1 cellular context compared by ENCODE assay signal in the genomic region with DNA sequence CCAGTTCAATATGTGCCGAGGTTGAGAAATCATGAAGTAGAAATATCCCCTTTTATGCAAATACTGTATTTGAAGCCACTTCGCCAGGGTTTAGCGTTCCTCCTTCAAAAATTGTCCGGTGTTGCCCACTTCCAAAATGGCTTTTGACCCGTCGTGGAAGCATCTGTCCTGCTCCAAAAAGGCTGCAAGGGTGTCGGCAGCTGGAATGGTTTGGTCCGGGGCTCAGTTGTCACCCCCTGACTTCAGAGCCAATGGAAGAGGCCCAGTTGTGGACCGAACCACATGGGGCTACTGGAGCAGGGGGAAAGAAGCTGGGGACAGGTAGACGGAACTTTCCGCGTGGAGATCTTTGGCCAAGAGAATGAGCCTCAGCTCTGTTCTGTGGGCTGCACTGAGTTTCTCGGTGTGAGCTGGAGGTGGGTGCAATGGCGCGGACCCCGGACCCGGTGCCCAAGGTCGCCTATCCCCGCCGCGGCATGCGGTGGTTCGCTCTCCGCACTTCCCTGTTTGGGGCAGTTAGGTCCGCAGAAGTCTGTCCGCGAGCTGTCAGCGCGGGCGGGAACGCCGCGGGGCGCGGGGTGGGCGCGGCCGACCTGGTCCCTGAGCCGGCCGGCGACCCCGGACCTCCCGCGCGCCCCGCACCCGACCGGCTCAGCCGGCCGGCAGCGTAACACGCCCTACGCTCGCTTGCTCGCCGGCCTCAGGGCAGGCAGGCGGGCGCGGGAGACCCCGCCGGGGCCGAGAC.
TF ChIP-seq lines count a peak whose summit lies in the region.

A gene (plus strand): TSS at position 527 of the 745 bp plus-strand sequence. CDS start 259 bp downstream, outside the sequence.

TF ChIP-seq in K562, 482 proteins besides CTCF, POLR2A, EP300 and RAD21 (continued from another document and continues in another):
- TF ChIP-seq, protein P1, sequence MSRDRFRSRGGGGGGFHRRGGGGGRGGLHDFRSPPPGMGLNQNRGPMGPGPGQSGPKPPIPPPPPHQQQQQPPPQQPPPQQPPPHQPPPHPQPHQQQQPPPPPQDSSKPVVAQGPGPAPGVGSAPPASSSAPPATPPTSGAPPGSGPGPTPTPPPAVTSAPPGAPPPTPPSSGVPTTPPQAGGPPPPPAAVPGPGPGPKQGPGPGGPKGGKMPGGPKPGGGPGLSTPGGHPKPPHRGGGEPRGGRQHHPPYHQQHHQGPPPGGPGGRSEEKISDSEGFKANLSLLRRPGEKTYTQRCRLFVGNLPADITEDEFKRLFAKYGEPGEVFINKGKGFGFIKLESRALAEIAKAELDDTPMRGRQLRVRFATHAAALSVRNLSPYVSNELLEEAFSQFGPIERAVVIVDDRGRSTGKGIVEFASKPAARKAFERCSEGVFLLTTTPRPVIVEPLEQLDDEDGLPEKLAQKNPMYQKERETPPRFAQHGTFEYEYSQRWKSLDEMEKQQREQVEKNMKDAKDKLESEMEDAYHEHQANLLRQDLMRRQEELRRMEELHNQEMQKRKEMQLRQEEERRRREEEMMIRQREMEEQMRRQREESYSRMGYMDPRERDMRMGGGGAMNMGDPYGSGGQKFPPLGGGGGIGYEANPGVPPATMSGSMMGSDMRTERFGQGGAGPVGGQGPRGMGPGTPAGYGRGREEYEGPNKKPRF (IDR thresholded peaks at IDR 0.05; ENCODE audit: low read depth, low read length), result no peak
- peak; percentile 65 for TF ChIP-seq ARID1B (IDR thresholded peaks at IDR 0.05)
- TF ChIP-seq, protein P2, sequence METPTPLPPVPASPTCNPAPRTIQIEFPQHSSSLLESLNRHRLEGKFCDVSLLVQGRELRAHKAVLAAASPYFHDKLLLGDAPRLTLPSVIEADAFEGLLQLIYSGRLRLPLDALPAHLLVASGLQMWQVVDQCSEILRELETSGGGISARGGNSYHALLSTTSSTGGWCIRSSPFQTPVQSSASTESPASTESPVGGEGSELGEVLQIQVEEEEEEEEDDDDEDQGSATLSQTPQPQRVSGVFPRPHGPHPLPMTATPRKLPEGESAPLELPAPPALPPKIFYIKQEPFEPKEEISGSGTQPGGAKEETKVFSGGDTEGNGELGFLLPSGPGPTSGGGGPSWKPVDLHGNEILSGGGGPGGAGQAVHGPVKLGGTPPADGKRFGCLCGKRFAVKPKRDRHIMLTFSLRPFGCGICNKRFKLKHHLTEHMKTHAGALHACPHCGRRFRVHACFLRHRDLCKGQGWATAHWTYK (CRISPR knock-in tag; IDR thresholded peaks at IDR 0.05), result no peak
- no peak for TF ChIP-seq ETS2 (tag; IDR thresholded peaks at IDR 0.05; ENCODE audit: borderline replicate concordance, poor library complexity, severe bottlenecking)
- no peak for TF ChIP-seq POLR3A (IDR thresholded peaks at IDR 0.05; ENCODE audit: borderline replicate concordance, extremely low read depth, insufficient read depth, insufficient read length)
- no peak for TF ChIP-seq GTF2E2 (tag; IDR thresholded peaks at IDR 0.05)
- TF ChIP-seq FOXK1 (CRISPR knock-in tag; IDR thresholded peaks at IDR 0.05; ENCODE audit: borderline replicate concordance), result peak; percentile 84; the same call in 1 of the 2 replicates
- no peak for TF ChIP-seq RBM25 (IDR thresholded peaks at IDR 0.05; ENCODE audit: low read depth, low read length, severe bottlenecking)
- TF ChIP-seq DMBX1 (CRISPR knock-in tag; IDR thresholded peaks at IDR 0.05; ENCODE audit: borderline replicate concordance), result peak; percentile 78; the same call in 1 of the 2 replicates
- TF ChIP-seq, protein P3, sequence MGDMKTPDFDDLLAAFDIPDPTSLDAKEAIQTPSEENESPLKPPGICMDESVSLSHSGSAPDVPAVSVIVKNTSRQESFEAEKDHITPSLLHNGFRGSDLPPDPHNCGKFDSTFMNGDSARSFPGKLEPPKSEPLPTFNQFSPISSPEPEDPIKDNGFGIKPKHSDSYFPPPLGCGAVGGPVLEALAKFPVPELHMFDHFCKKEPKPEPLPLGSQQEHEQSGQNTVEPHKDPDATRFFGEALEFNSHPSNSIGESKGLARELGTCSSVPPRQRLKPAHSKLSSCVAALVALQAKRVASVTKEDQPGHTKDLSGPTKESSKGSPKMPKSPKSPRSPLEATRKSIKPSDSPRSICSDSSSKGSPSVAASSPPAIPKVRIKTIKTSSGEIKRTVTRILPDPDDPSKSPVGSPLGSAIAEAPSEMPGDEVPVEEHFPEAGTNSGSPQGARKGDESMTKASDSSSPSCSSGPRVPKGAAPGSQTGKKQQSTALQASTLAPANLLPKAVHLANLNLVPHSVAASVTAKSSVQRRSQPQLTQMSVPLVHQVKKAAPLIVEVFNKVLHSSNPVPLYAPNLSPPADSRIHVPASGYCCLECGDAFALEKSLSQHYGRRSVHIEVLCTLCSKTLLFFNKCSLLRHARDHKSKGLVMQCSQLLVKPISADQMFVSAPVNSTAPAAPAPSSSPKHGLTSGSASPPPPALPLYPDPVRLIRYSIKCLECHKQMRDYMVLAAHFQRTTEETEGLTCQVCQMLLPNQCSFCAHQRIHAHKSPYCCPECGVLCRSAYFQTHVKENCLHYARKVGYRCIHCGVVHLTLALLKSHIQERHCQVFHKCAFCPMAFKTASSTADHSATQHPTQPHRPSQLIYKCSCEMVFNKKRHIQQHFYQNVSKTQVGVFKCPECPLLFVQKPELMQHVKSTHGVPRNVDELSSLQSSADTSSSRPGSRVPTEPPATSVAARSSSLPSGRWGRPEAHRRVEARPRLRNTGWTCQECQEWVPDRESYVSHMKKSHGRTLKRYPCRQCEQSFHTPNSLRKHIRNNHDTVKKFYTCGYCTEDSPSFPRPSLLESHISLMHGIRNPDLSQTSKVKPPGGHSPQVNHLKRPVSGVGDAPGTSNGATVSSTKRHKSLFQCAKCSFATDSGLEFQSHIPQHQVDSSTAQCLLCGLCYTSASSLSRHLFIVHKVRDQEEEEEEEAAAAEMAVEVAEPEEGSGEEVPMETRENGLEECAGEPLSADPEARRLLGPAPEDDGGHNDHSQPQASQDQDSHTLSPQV (IDR thresholded peaks at IDR 0.05), result peak; percentile 94
- no peak for TF ChIP-seq SMARCA5 (IDR thresholded peaks at IDR 0.05)
- TF ChIP-seq NFXL1 (CRISPR knock-in tag; IDR thresholded peaks at IDR 0.05), result no peak
- TF ChIP-seq ZNF444 (CRISPR knock-in tag; IDR thresholded peaks at IDR 0.05), result no peak
- TF ChIP-seq, protein P4, sequence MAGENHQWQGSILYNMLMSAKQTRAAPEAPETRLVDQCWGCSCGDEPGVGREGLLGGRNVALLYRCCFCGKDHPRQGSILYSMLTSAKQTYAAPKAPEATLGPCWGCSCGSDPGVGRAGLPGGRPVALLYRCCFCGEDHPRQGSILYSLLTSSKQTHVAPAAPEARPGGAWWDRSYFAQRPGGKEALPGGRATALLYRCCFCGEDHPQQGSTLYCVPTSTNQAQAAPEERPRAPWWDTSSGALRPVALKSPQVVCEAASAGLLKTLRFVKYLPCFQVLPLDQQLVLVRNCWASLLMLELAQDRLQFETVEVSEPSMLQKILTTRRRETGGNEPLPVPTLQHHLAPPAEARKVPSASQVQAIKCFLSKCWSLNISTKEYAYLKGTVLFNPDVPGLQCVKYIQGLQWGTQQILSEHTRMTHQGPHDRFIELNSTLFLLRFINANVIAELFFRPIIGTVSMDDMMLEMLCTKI (IDR thresholded peaks at IDR 0.05; ENCODE audit: partially characterized antibody), result no peak
- TF ChIP-seq ASH1L (IDR thresholded peaks at IDR 0.05; ENCODE audit: borderline replicate concordance, low read depth, partially characterized antibody), result peak; percentile 95
- no peak for TF ChIP-seq NCOA6 (IDR thresholded peaks at IDR 0.05)
- TF ChIP-seq, protein P5, sequence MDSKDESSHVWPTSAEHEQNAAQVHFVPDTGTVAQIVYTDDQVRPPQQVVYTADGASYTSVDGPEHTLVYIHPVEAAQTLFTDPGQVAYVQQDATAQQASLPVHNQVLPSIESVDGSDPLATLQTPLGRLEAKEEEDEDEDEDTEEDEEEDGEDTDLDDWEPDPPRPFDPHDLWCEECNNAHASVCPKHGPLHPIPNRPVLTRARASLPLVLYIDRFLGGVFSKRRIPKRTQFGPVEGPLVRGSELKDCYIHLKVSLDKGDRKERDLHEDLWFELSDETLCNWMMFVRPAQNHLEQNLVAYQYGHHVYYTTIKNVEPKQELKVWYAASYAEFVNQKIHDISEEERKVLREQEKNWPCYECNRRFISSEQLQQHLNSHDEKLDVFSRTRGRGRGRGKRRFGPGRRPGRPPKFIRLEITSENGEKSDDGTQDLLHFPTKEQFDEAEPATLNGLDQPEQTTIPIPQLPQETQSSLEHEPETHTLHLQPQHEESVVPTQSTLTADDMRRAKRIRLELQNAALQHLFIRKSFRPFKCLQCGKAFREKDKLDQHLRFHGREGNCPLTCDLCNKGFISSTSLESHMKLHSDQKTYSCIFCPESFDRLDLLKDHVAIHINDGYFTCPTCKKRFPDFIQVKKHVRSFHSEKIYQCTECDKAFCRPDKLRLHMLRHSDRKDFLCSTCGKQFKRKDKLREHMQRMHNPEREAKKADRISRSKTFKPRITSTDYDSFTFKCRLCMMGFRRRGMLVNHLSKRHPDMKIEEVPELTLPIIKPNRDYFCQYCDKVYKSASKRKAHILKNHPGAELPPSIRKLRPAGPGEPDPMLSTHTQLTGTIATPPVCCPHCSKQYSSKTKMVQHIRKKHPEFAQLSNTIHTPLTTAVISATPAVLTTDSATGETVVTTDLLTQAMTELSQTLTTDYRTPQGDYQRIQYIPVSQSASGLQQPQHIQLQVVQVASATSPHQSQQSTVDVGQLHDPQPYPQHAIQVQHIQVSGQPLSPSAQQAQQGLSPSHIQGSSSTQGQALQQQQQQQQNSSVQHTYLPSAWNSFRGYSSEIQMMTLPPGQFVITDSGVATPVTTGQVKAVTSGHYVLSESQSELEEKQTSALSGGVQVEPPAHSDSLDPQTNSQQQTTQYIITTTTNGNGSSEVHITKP (IDR thresholded peaks at IDR 0.05; ENCODE audit: partially characterized antibody), result peak; percentile 100
- no peak for TF ChIP-seq KAT8 (IDR thresholded peaks at IDR 0.05; ENCODE audit: low read depth)
- TF ChIP-seq IFI16 (CRISPR knock-in tag; IDR thresholded peaks at IDR 0.05), result no peak
- TF ChIP-seq, protein P6, sequence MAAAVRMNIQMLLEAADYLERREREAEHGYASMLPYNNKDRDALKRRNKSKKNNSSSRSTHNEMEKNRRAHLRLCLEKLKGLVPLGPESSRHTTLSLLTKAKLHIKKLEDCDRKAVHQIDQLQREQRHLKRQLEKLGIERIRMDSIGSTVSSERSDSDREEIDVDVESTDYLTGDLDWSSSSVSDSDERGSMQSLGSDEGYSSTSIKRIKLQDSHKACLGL (CRISPR knock-in tag; IDR thresholded peaks at IDR 0.05; ENCODE audit: borderline replicate concordance, poor library complexity, severe bottlenecking), result no peak
- no peak for TF ChIP-seq YBX1 (IDR thresholded peaks at IDR 0.05)
- TF ChIP-seq FOXK2 (conservative IDR thresholded peaks at IDR 0.05 in 1 of 2, IDR thresholded peaks at IDR 0.05 in 1 of 2; ENCODE audit: low read depth in 2 of 2), result peak; percentile 61 to 100; a peak in 3 of 4 replicates
- TF ChIP-seq STAT5A (IDR thresholded peaks at IDR 0.05; ENCODE audit: borderline replicate concordance, low read length), result 0 out of 2 replicates have a peak, but pooled peaks have one; percentile 18
- TF ChIP-seq BACH1 (tag; IDR thresholded peaks at IDR 0.05), result no peak; the same call in 1 of the 2 replicates
- TF ChIP-seq, protein P7, sequence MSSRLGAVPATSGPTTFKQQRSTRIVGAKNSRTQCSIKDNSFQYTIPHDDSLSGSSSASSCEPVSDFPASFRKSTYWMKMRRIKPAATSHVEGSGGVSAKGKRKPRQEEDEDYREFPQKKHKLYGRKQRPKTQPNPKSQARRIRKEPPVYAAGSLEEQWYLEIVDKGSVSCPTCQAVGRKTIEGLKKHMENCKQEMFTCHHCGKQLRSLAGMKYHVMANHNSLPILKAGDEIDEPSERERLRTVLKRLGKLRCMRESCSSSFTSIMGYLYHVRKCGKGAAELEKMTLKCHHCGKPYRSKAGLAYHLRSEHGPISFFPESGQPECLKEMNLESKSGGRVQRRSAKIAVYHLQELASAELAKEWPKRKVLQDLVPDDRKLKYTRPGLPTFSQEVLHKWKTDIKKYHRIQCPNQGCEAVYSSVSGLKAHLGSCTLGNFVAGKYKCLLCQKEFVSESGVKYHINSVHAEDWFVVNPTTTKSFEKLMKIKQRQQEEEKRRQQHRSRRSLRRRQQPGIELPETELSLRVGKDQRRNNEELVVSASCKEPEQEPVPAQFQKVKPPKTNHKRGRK (tag; IDR thresholded peaks at IDR 0.05), result no peak
- TF ChIP-seq NFRKB (IDR thresholded peaks at IDR 0.05; ENCODE audit: low read depth), result peak; percentile 71
- no peak for TF ChIP-seq ZNF707 (CRISPR knock-in tag; conservative IDR thresholded peaks at IDR 0.05)
- peak; percentile 28; the same call in 1 of the 2 replicates for TF ChIP-seq ETV5 (CRISPR knock-in tag; IDR thresholded peaks at IDR 0.05; ENCODE audit: low read depth)
- peak; percentile 30; the same call in 1 of the 2 replicates for TF ChIP-seq TCF7 (IDR thresholded peaks at IDR 0.05; ENCODE audit: borderline replicate concordance)
- no peak for TF ChIP-seq NCOR1 (IDR thresholded peaks at IDR 0.05)
- peak; percentile 67 for TF ChIP-seq GABPA (tag; conservative IDR thresholded peaks at IDR 0.05; ENCODE audit: low read depth)
- no peak for TF ChIP-seq ZNF668 (CRISPR knock-in tag; IDR thresholded peaks at IDR 0.05)
- TF ChIP-seq PURB (CRISPR knock-in tag; IDR thresholded peaks at IDR 0.05; ENCODE audit: low read depth), result no peak
- no peak for TF ChIP-seq STAG1 (CRISPR knock-in tag; IDR thresholded peaks at IDR 0.05; ENCODE audit: borderline replicate concordance)
- TF ChIP-seq NFIC (IDR thresholded peaks at IDR 0.05), result 0 out of 2 replicates have a peak, but pooled peaks have one; percentile 5
- TF ChIP-seq, protein P8, sequence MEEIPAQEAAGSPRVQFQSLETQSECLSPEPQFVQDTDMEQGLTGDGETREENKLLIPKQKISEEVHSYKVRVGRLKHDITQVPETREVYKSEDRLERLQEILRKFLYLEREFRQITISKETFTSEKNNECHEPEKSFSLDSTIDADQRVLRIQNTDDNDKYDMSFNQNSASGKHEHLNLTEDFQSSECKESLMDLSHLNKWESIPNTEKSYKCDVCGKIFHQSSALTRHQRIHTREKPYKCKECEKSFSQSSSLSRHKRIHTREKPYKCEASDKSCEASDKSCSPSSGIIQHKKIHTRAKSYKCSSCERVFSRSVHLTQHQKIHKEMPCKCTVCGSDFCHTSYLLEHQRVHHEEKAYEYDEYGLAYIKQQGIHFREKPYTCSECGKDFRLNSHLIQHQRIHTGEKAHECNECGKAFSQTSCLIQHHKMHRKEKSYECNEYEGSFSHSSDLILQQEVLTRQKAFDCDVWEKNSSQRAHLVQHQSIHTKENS (CRISPR knock-in tag; IDR thresholded peaks at IDR 0.05), result no peak
- TF ChIP-seq ZNF324 (CRISPR knock-in tag; IDR thresholded peaks at IDR 0.05), result no peak
- no peak for TF ChIP-seq CBX1 (IDR thresholded peaks at IDR 0.05; ENCODE audit: low read depth)
- TF ChIP-seq, protein P9, sequence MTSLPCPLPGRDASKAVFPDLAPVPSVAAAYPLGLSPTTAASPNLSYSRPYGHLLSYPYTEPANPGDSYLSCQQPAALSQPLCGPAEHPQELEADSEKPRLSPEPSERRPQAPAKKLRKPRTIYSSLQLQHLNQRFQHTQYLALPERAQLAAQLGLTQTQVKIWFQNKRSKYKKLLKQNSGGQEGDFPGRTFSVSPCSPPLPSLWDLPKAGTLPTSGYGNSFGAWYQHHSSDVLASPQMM (CRISPR knock-in tag; IDR thresholded peaks at IDR 0.05), result no peak
- peak; percentile 86 for TF ChIP-seq TBP (optimal IDR thresholded peaks at IDR 0.05; ENCODE audit: low read depth, low read length)
- TF ChIP-seq, protein P10, sequence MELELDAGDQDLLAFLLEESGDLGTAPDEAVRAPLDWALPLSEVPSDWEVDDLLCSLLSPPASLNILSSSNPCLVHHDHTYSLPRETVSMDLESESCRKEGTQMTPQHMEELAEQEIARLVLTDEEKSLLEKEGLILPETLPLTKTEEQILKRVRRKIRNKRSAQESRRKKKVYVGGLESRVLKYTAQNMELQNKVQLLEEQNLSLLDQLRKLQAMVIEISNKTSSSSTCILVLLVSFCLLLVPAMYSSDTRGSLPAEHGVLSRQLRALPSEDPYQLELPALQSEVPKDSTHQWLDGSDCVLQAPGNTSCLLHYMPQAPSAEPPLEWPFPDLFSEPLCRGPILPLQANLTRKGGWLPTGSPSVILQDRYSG (tag; conservative IDR thresholded peaks at IDR 0.05; ENCODE audit: low read depth), result peak; percentile 87; the same call in 1 of the 2 replicates
- TF ChIP-seq ZNF174 (CRISPR knock-in tag; IDR thresholded peaks at IDR 0.05), result no peak
